ENCODE assay signal across 21 cellular contexts in genomic region chr6:3831741-3832530, GRCh38.
"Had no signal": no experiment of that assay in that cellular context is flagged by ENCODE, and none has a peak within 500 bp of the region (broad histone marks: within the 10 kb centered on the region; RNA-seq: fewer than 3 reads in every experiment).

No MANE protein-coding gene starts in this region.

- H3K4me1 ChIP-seq: prostate gland, testis had no signal

- H3K36me3 Mint-ChIP-seq: activated naive CD4-positive, alpha-beta T cell treated with anti-CD3 and anti-CD28 coated beads, Interleukin-2, amount 50 U/mL, for 72 hours; brain; natural killer cell had no signal

- DNase-seq: activated CD4-positive, alpha-beta T cell treated with anti-CD3 and anti-CD28 coated beads, Interleukin-2, amount 10 ng/mL, durations not matched to agents 7 days and 5 days; activated CD4-positive, CD25-positive, alpha-beta regulatory T cell; activated CD8-positive, alpha-beta memory T cell treated with anti-CD3 and anti-CD28 coated beads for 24 hours; amniotic stem cell; foreskin melanocyte; heart left ventricle; kidney; lower lobe of right lung; mucosa of descending colon; natural killer cell; nucleus accumbens; sigmoid colon; stimulated activated CD4-positive, alpha-beta T cell treated with anti-CD3 and anti-CD28 coated beads, Interleukin-15, amount 100 ng/mL, for 24 hours; stimulated activated CD4-positive, alpha-beta T cell treated with anti-CD3 and anti-CD28 coated beads, Interleukin-4, amount 100 ng/mL, for 4 hours; stimulated activated naive CD8-positive, alpha-beta T cell treated with anti-CD3 and anti-CD28 coated beads, Interleukin-15, amount 100 ng/mL, for 72 hours; testis had no signal

- H3K27me3 Mint-ChIP-seq: activated CD4-positive, alpha-beta T cell treated with anti-CD3 and anti-CD28 coated beads, Interleukin-2, amount 10 ng/mL, durations not matched to agents 7 days and 5 days; activated T-helper 17 cell treated with anti-CD3 and anti-CD28 coated beads, Interleukin-2, amount 50 U/mL, for 72 hours; brain had no signal

- ATAC-seq: activated naive CD4-positive, alpha-beta T cell treated with anti-CD3 and anti-CD28 coated beads, Interleukin-2, amount 50 U/mL, for 72 hours; activated T-helper 17 cell treated with anti-CD3 and anti-CD28 coated beads, Interleukin-2, amount 50 U/mL, for 72 hours; esophagus mucosa; heart left ventricle; lower lobe of right lung; mucosa of descending colon; natural killer cell; stimulated activated naive CD8-positive, alpha-beta T cell treated with anti-CD3 and anti-CD28 coated beads, Interleukin-15, amount 100 ng/mL, for 72 hours had no signal

- H3K27ac Mint-ChIP-seq: activated CD4-positive, alpha-beta T cell treated with anti-CD3 and anti-CD28 coated beads, Interleukin-2, amount 10 ng/mL, durations not matched to agents 7 days and 5 days; activated naive CD4-positive, alpha-beta T cell treated with anti-CD3 and anti-CD28 coated beads, Interleukin-2, amount 50 U/mL, for 72 hours; activated T-helper 17 cell treated with anti-CD3 and anti-CD28 coated beads, Interleukin-2, amount 50 U/mL, for 72 hours; brain; natural killer cell; stimulated activated naive CD8-positive, alpha-beta T cell treated with anti-CD3 and anti-CD28 coated beads, Interleukin-15, amount 100 ng/mL, for 72 hours had no signal

- H3K9me3 ChIP-seq: heart left ventricle, lower lobe of right lung, mucosa of descending colon, prostate gland, sigmoid colon, testis had no signal

- H3K9me3 Mint-ChIP-seq: activated CD4-positive, alpha-beta T cell treated with anti-CD3 and anti-CD28 coated beads, Interleukin-2, amount 10 ng/mL, durations not matched to agents 7 days and 5 days; activated naive CD4-positive, alpha-beta T cell treated with anti-CD3 and anti-CD28 coated beads, Interleukin-2, amount 50 U/mL, for 72 hours; activated T-helper 17 cell treated with anti-CD3 and anti-CD28 coated beads, Interleukin-2, amount 50 U/mL, for 72 hours; natural killer cell; stimulated activated naive CD8-positive, alpha-beta T cell treated with anti-CD3 and anti-CD28 coated beads, Interleukin-15, amount 100 ng/mL, for 72 hours had no signal

- H3K36me3 ChIP-seq: heart left ventricle, lower lobe of right lung, prostate gland, sigmoid colon had no signal

- H3K4me3 ChIP-seq: heart left ventricle, lower lobe of right lung, mucosa of descending colon, prostate gland, sigmoid colon, testis had no signal

- H3K4me1 Mint-ChIP-seq: activated CD4-positive, alpha-beta T cell treated with anti-CD3 and anti-CD28 coated beads, Interleukin-2, amount 10 ng/mL, durations not matched to agents 7 days and 5 days; activated T-helper 17 cell treated with anti-CD3 and anti-CD28 coated beads, Interleukin-2, amount 50 U/mL, for 72 hours; natural killer cell; stimulated activated naive CD8-positive, alpha-beta T cell treated with anti-CD3 and anti-CD28 coated beads, Interleukin-15, amount 100 ng/mL, for 72 hours had no signal

- H3K27me3 ChIP-seq: heart left ventricle, sigmoid colon, testis had no signal

- H3K27ac ChIP-seq: lower lobe of right lung, prostate gland, sigmoid colon had no signal

- H3K4me3 Mint-ChIP-seq: activated CD4-positive, alpha-beta T cell treated with anti-CD3 and anti-CD28 coated beads, Interleukin-2, amount 10 ng/mL, durations not matched to agents 7 days and 5 days; activated T-helper 17 cell treated with anti-CD3 and anti-CD28 coated beads, Interleukin-2, amount 50 U/mL, for 72 hours; brain; natural killer cell; stimulated activated naive CD8-positive, alpha-beta T cell treated with anti-CD3 and anti-CD28 coated beads, Interleukin-15, amount 100 ng/mL, for 72 hours had no signal
